ENCODE assay signal across 1 cellular context in genomic region chr12:68804654-68805591, GRCh38.
A peak's percentile ranks its signal among the peaks of the same experiment; 100 is the strongest.
TF ChIP-seq lines count a peak whose summit lies in the region.

No MANE protein-coding gene starts in this region.

TF ChIP-seq in HepG2, 621 proteins besides CTCF, POLR2A, EP300 and RAD21 (continued from another document and continues in another):
- 0 out of 2 replicates have a peak, but pooled peaks have one; percentile 20 for TF ChIP-seq ATF6 (CRISPR knock-in tag; conservative IDR thresholded peaks at IDR 0.05)
- TF ChIP-seq KMT2A (CRISPR knock-in tag; IDR thresholded peaks at IDR 0.05): peak; percentile 78
- TF ChIP-seq FOSL1 (CRISPR knock-in tag; IDR thresholded peaks at IDR 0.05; ENCODE audit: borderline replicate concordance): no peak
- peak; percentile 81 for TF ChIP-seq TBX2 (CRISPR knock-in tag; IDR thresholded peaks at IDR 0.05; ENCODE audit: borderline replicate concordance)
- TF ChIP-seq YEATS2 (CRISPR knock-in tag; IDR thresholded peaks at IDR 0.05; ENCODE audit: borderline replicate concordance): peak; percentile 83
- no peak for TF ChIP-seq ZNF616 (CRISPR knock-in tag; IDR thresholded peaks at IDR 0.05; ENCODE audit: low read depth)
- no peak for TF ChIP-seq MED13 (CRISPR knock-in tag; IDR thresholded peaks at IDR 0.05)
- TF ChIP-seq ZNF232 (CRISPR knock-in tag; IDR thresholded peaks at IDR 0.05; ENCODE audit: borderline replicate concordance): no peak
- no peak for TF ChIP-seq KIAA2018 (CRISPR knock-in tag; IDR thresholded peaks at IDR 0.05; ENCODE audit: borderline replicate concordance)
- TF ChIP-seq AGO2 (optimal IDR thresholded peaks at IDR 0.05; ENCODE audit: low read depth, low read length): peak; percentile 54
- peak; percentile 86 for TF ChIP-seq ZBTB38 (CRISPR knock-in tag; IDR thresholded peaks at IDR 0.05)
- TF ChIP-seq CBX1 (IDR thresholded peaks at IDR 0.05; ENCODE audit: low read depth): no peak
- TF ChIP-seq TRIM24 (CRISPR knock-in tag; IDR thresholded peaks at IDR 0.05): no peak; the same call in 1 of the 2 replicates
- TF ChIP-seq MEIS1 (CRISPR knock-in tag; IDR thresholded peaks at IDR 0.05; ENCODE audit: borderline replicate concordance): peak; percentile 97
- no peak for TF ChIP-seq CERS6 (CRISPR knock-in tag; IDR thresholded peaks at IDR 0.05)
- no peak for TF ChIP-seq RELA (CRISPR knock-in tag; IDR thresholded peaks at IDR 0.05)
- TF ChIP-seq ZNF614 (CRISPR knock-in tag; IDR thresholded peaks at IDR 0.05; ENCODE audit: borderline replicate concordance): 0 out of 2 replicates have a peak, but pooled peaks have one; percentile 70
- TF ChIP-seq ZNF136 (CRISPR knock-in tag; IDR thresholded peaks at IDR 0.05; ENCODE audit: low read depth): peak; percentile 59; the same call in 1 of the 2 replicates
- TF ChIP-seq CHCHD3 (CRISPR knock-in tag; IDR thresholded peaks at IDR 0.05): no peak
- TF ChIP-seq SOX6 (IDR thresholded peaks at IDR 0.05): no peak
- peak; percentile 85 for TF ChIP-seq SOX6 (CRISPR knock-in tag; IDR thresholded peaks at IDR 0.05)
- TF ChIP-seq ZNF761 (CRISPR knock-in tag; conservative IDR thresholded peaks at IDR 0.05): peak; percentile 84; the same call in 1 of the 2 replicates
- peak; percentile 34 for TF ChIP-seq IKZF4 (CRISPR knock-in tag; IDR thresholded peaks at IDR 0.05; ENCODE audit: borderline replicate concordance, low read depth, not compliant biosample characterization)
- TF ChIP-seq ZFY (CRISPR knock-in tag; IDR thresholded peaks at IDR 0.05): peak; percentile 57; the same call in 1 of the 2 replicates
- TF ChIP-seq ZBTB49 (CRISPR knock-in tag; IDR thresholded peaks at IDR 0.05; ENCODE audit: borderline replicate concordance): no peak
- TF ChIP-seq ZMAT3 (CRISPR knock-in tag; conservative IDR thresholded peaks at IDR 0.05): no peak
- 0 out of 2 replicates have a peak, but pooled peaks have one; percentile 55 for TF ChIP-seq ZBTB4 (CRISPR knock-in tag; IDR thresholded peaks at IDR 0.05; ENCODE audit: borderline replicate concordance)
- TF ChIP-seq SMARCC2 (IDR thresholded peaks at IDR 0.05): no peak
- TF ChIP-seq ZBTB1 (CRISPR knock-in tag; IDR thresholded peaks at IDR 0.05; ENCODE audit: borderline replicate concordance): no peak
- TF ChIP-seq PBX3 (CRISPR knock-in tag; IDR thresholded peaks at IDR 0.05; ENCODE audit: borderline replicate concordance): no peak
- TF ChIP-seq ZNF274 (CRISPR knock-in tag; IDR thresholded peaks at IDR 0.05): peak; percentile 67; the same call in 1 of the 2 replicates
- no peak for TF ChIP-seq ZNF101 (CRISPR knock-in tag; IDR thresholded peaks at IDR 0.05; ENCODE audit: borderline replicate concordance, low read depth)
- TF ChIP-seq ZNF430 (CRISPR knock-in tag; IDR thresholded peaks at IDR 0.05): peak; percentile 69; the same call in 1 of the 2 replicates
- peak; percentile 82; the same call in 1 of the 2 replicates for TF ChIP-seq SMAD9 (CRISPR knock-in tag; IDR thresholded peaks at IDR 0.05)
- TF ChIP-seq HMG20B (CRISPR knock-in tag; conservative IDR thresholded peaks at IDR 0.05): peak; percentile 48; the same call in 1 of the 2 replicates
- TF ChIP-seq MLX (CRISPR knock-in tag; IDR thresholded peaks at IDR 0.05): peak; percentile 38; the same call in 1 of the 2 replicates
- no peak for TF ChIP-seq SMC3 (IDR thresholded peaks at IDR 0.05; ENCODE audit: low read length)
- TF ChIP-seq ZNF660 (CRISPR knock-in tag; IDR thresholded peaks at IDR 0.05; ENCODE audit: borderline replicate concordance, low read depth): no peak
- no peak for TF ChIP-seq MBNL3 (CRISPR knock-in tag; conservative IDR thresholded peaks at IDR 0.05)
- TF ChIP-seq ZFP36 (IDR thresholded peaks at IDR 0.05; ENCODE audit: borderline replicate concordance, low read depth, low read length, partially characterized antibody): peak; percentile 32
- TF ChIP-seq FOXM1 (CRISPR knock-in tag; IDR thresholded peaks at IDR 0.05): no peak
- peak; percentile 68 for TF ChIP-seq ZNF18 (CRISPR knock-in tag; IDR thresholded peaks at IDR 0.05; ENCODE audit: insufficient replicate concordance)
